In the genomic region with DNA sequence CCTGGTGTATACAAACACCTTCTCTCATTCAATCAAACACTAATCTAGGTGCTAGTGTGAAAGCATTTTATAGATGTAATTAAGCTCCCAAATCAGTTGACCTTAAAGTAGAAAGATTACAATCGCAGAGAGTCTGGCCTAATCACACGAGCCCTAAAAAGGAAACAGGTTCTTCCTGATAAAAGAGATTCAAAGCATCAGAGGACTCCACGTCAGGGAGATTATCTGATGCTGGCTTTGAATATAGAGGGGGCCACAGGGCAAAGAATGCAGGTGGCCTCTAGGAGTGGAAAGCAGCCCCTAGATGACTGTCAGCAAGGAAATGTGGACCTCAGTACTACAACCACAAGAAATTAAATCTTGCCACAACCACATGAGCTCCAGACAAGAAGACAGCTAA, we compare ENCODE assay signal across 33 cellular contexts.
"Had no signal": no experiment of that assay in that cellular context is flagged by ENCODE, and none has a peak within 500 bp of the region (broad histone marks: within the 10 kb centered on the region; RNA-seq: fewer than 3 reads in every experiment).

No MANE protein-coding gene starts in this region.

- H3K4me3 Mint-ChIP-seq: activated CD4-positive, alpha-beta T cell treated with anti-CD3 and anti-CD28 coated beads for 36 hours; activated CD8-positive, alpha-beta T cell treated with anti-CD3 and anti-CD28 coated beads, Interleukin-2, amount 10 ng/mL, durations not matched to agents 7 days and 5 days; activated naive CD8-positive, alpha-beta T cell; activated T-cell treated with anti-CD3 and anti-CD28 coated beads, Interleukin-2, amount 50 U/mL, for 72 hours; brain; naive B cell; nephron progenitor cell; stimulated activated memory B cell treated with anti-CD40 and anti-IgM and Interleukin-4, amounts not matched to agents 10 μg/mL and 1 μg/mL and 100 μg/mL, for 72 hours; stimulated activated naive CD8-positive, alpha-beta T cell treated with anti-CD3 and anti-CD28 coated beads, Interleukin-15, amount 100 ng/mL, for 72 hours had no signal

- H3K9me3 Mint-ChIP-seq: activated T-cell treated with anti-CD3 and anti-CD28 coated beads, Interleukin-2, amount 50 U/mL, for 72 hours; nephron progenitor cell; stimulated activated naive CD8-positive, alpha-beta T cell treated with anti-CD3 and anti-CD28 coated beads, Interleukin-15, amount 100 ng/mL, for 72 hours had no signal

- H3K9me3 ChIP-seq: colonic mucosa, gastrocnemius medialis, left ventricle myocardium inferior, mucosa of descending colon, neutrophil, right lobe of liver, thyroid gland, upper lobe of left lung, vagina had no signal

- H3K27me3 ChIP-seq: cardiac muscle cell, colonic mucosa, dorsolateral prefrontal cortex, gastrocnemius medialis, neutrophil, right lobe of liver, thyroid gland, upper lobe of left lung, vagina had no signal

- H3K27me3 Mint-ChIP-seq: activated CD4-positive, alpha-beta T cell treated with anti-CD3 and anti-CD28 coated beads for 36 hours; activated naive CD8-positive, alpha-beta T cell; naive B cell; stimulated activated memory B cell treated with anti-CD40 and anti-IgM and Interleukin-4, amounts not matched to agents 10 μg/mL and 1 μg/mL and 100 μg/mL, for 72 hours; stimulated activated naive CD8-positive, alpha-beta T cell treated with anti-CD3 and anti-CD28 coated beads, Interleukin-15, amount 100 ng/mL, for 72 hours had no signal

- H3K4me1 ChIP-seq: colonic mucosa, gastrocnemius medialis, left ventricle myocardium inferior, right lobe of liver, thyroid gland, upper lobe of left lung, vagina had no signal

- DNase-seq: activated CD4-positive, alpha-beta T cell treated with anti-CD3 and anti-CD28 coated beads for 36 hours; activated CD4-positive, CD25-positive, alpha-beta regulatory T cell; activated CD8-positive, alpha-beta T cell treated with anti-CD3 and anti-CD28 coated beads, Interleukin-2, amount 10 ng/mL, durations not matched to agents 7 days and 5 days; activated naive CD4-positive, alpha-beta T cell; activated T-cell treated with anti-CD3 and anti-CD28 coated beads for 4 hours; activated T-cell treated with anti-CD3 and anti-CD28 coated beads, Interleukin-2, amount 50 U/mL, for 72 hours; anterior cingulate cortex; cerebellar nuclear complex; colonic mucosa; dorsolateral prefrontal cortex; effector memory CD4-positive, alpha-beta T cell; erythroblast; gastrocnemius medialis; glutamatergic neuron; left ventricle myocardium inferior; mucosa of descending colon; naive B cell; nephron progenitor cell; right lobe of liver; stimulated activated CD4-positive, alpha-beta T cell treated with anti-CD3 and anti-CD28 coated beads, Interleukin-1b, Interleukin-23, amount 100 ng/mL, for 48 hours; stimulated activated CD4-positive, alpha-beta T cell treated with anti-CD3 and anti-CD28 coated beads, Interleukin-4, amount 100 ng/mL, for 4 hours; stimulated activated CD8-positive, alpha-beta memory T cell treated with anti-CD3 and anti-CD28 coated beads, Interleukin-4, amount 100 ng/mL, for 48 hours; stimulated activated naive CD8-positive, alpha-beta T cell treated with anti-CD3 and anti-CD28 coated beads, Interleukin-15, amount 100 ng/mL, for 72 hours; thyroid gland; upper lobe of left lung had no signal

- H3K36me3 ChIP-seq: colonic mucosa, neutrophil, right lobe of liver, vagina had no signal

- H3K27ac Mint-ChIP-seq: activated CD4-positive, alpha-beta T cell treated with anti-CD3 and anti-CD28 coated beads for 36 hours; activated CD8-positive, alpha-beta T cell treated with anti-CD3 and anti-CD28 coated beads, Interleukin-2, amount 10 ng/mL, durations not matched to agents 7 days and 5 days; activated naive CD8-positive, alpha-beta T cell; activated T-cell treated with anti-CD3 and anti-CD28 coated beads, Interleukin-2, amount 50 U/mL, for 72 hours; naive B cell; nephron progenitor cell; stimulated activated memory B cell treated with anti-CD40 and anti-IgM and Interleukin-4, amounts not matched to agents 10 μg/mL and 1 μg/mL and 100 μg/mL, for 72 hours; stimulated activated naive CD8-positive, alpha-beta T cell treated with anti-CD3 and anti-CD28 coated beads, Interleukin-15, amount 100 ng/mL, for 72 hours had no signal

- H3K4me1 Mint-ChIP-seq: naive B cell, nephron progenitor cell had no signal

- H3K27ac ChIP-seq: cardiac muscle cell, colonic mucosa, dorsolateral prefrontal cortex, gastrocnemius medialis, left ventricle myocardium inferior, neutrophil, right lobe of liver, skin epidermis, thyroid gland, upper lobe of left lung, vagina had no signal

- H3K4me3 ChIP-seq: cardiac muscle cell, colonic mucosa, dorsolateral prefrontal cortex, gastrocnemius medialis, left ventricle myocardium inferior, lung, mucosa of descending colon, right lobe of liver, skin epidermis, thyroid gland, upper lobe of left lung, vagina had no signal

- ATAC-seq: activated CD4-positive, alpha-beta T cell treated with anti-CD3 and anti-CD28 coated beads for 36 hours; activated CD8-positive, alpha-beta T cell treated with anti-CD3 and anti-CD28 coated beads, Interleukin-2, amount 10 ng/mL, durations not matched to agents 7 days and 5 days; activated T-cell treated with anti-CD3 and anti-CD28 coated beads, Interleukin-2, amount 50 U/mL, for 72 hours; gastrocnemius medialis; mucosa of descending colon; right lobe of liver; stimulated activated memory B cell treated with anti-CD40 and anti-IgM and Interleukin-4, amounts not matched to agents 10 μg/mL and 1 μg/mL and 100 μg/mL, for 72 hours; stimulated activated naive CD8-positive, alpha-beta T cell treated with anti-CD3 and anti-CD28 coated beads, Interleukin-15, amount 100 ng/mL, for 72 hours had no signal
